In the genomic region with DNA sequence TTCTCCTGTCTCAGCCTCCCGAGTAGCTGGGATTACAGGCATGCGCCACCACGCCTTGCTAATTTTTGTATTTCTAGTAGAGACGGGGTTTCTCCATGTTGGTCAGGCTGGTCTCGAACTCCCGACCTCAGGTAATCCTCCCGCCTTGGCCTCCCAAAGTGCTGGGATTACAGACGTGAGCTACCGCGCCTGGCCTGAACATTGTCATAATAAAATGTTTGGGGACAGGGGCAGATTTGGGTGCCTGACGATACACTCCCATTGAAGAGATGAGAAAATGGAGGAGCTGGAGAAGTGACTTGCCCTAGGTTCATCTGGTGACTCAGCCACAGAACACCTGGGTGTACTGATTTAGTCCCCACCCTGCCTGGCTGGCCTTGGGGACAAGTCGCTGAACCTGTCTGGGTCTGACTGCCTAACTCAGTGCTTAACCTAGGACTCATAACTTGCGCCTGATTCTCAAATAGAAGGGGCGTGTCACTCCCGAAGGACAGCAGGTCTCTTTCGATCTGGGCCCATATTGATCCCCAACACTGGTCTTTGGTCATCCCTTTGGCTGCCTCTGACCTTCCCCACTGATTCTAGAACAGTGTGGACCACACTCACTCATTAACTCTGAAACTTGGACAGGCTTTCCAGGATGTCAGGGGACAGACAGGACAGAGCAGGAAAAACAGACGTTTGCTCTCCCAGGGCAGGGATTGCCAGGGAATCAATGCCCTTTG, we compare ENCODE assay signal across 10 cellular contexts. TPM values are rescaled to one million over a fixed set of nuclear protein-coding genes. Genes with fewer than 3 reads are reported as not detected.
DNase-seq lines count a peak whose midpoint lies in the region; ATAC-seq lines count a peak whose summit lies in the region.
"Had no signal": no experiment of that assay in that cellular context is flagged by ENCODE, and none has a peak within 500 bp of the region (broad histone marks: within the 10 kb centered on the region; RNA-seq: fewer than 3 reads in every experiment).

No MANE protein-coding gene starts in this region.

- H3K9ac ChIP-seq in iPS-20b (ENCODE audit: low read depth, low read length) = peak overlapping the region; percentile 87; the same call in 1 of the 2 replicates

- peak overlapping the region; percentile 96 to 99 for H3K4me3 Mint-ChIP-seq in activated T-cell treated with anti-CD3 and anti-CD28 coated beads, Interleukin-2, amount 50 U/mL, for 72 hours
- peak overlapping the region; percentile 91 for H3K4me3 Mint-ChIP-seq in stimulated activated memory B cell treated with anti-CD40 and anti-IgM and Interleukin-4, amounts not matched to agents 10 μg/mL and 1 μg/mL and 100 μg/mL, for 72 hours

- peaks cover 35% of the 10 kb centered on the region for H3K4me1 Mint-ChIP-seq in activated T-cell treated with anti-CD3 and anti-CD28 coated beads, Interleukin-2, amount 50 U/mL, for 72 hours (ENCODE audit: low read depth)
- peaks cover 21% of the 10 kb centered on the region for H3K4me1 Mint-ChIP-seq in stimulated activated memory B cell treated with anti-CD40 and anti-IgM and Interleukin-4, amounts not matched to agents 10 μg/mL and 1 μg/mL and 100 μg/mL, for 72 hours

- H3K9me3 ChIP-seq in iPS-20b (ENCODE audit: insufficient read depth, low read depth, low read length) = no peaks in the 10 kb centered on the region

- H3K9me3 Mint-ChIP-seq in activated T-cell treated with anti-CD3 and anti-CD28 coated beads, Interleukin-2, amount 50 U/mL, for 72 hours = no peaks in the 10 kb centered on the region
- H3K9me3 Mint-ChIP-seq in stimulated activated memory B cell treated with anti-CD40 and anti-IgM and Interleukin-4, amounts not matched to agents 10 μg/mL and 1 μg/mL and 100 μg/mL, for 72 hours = no peaks in the 10 kb centered on the region

- peaks cover 0 to 3% of the 10 kb centered on the region in 2 donors for H3K36me3 Mint-ChIP-seq in activated T-cell treated with anti-CD3 and anti-CD28 coated beads, Interleukin-2, amount 50 U/mL, for 72 hours (ENCODE audit: insufficient read depth in 2 of 2)
- H3K36me3 Mint-ChIP-seq in stimulated activated memory B cell treated with anti-CD40 and anti-IgM and Interleukin-4, amounts not matched to agents 10 μg/mL and 1 μg/mL and 100 μg/mL, for 72 hours = no peaks in the 10 kb centered on the region

- H3K27me3 Mint-ChIP-seq in activated T-cell treated with anti-CD3 and anti-CD28 coated beads, Interleukin-2, amount 50 U/mL, for 72 hours (ENCODE audit: low read depth) = no peaks in the 10 kb centered on the region
- H3K27me3 Mint-ChIP-seq in stimulated activated memory B cell treated with anti-CD40 and anti-IgM and Interleukin-4, amounts not matched to agents 10 μg/mL and 1 μg/mL and 100 μg/mL, for 72 hours = peaks cover 51% of the 10 kb centered on the region

- no peaks in the 10 kb centered on the region for H3K36me3 ChIP-seq in iPS-20b (ENCODE audit: insufficient read depth, low read depth, low read length)

- no peaks in the 10 kb centered on the region for H3K27me3 ChIP-seq in iPS-20b (ENCODE audit: insufficient read depth, low read length)

- peak overlapping the region; percentile 91 for H3K27ac Mint-ChIP-seq in activated T-cell treated with anti-CD3 and anti-CD28 coated beads, Interleukin-2, amount 50 U/mL, for 72 hours
- H3K27ac Mint-ChIP-seq in stimulated activated memory B cell treated with anti-CD40 and anti-IgM and Interleukin-4, amounts not matched to agents 10 μg/mL and 1 μg/mL and 100 μg/mL, for 72 hours = peak overlapping the region; percentile 87

- no peak overlapping the region for H3K27ac ChIP-seq in iPS-20b (ENCODE audit: low read length)

- peak overlapping the region; percentile 85; the same call in 1 of the 2 replicates for H3K4me3 ChIP-seq in iPS-20b (ENCODE audit: low read length)

- H3K4me1 ChIP-seq in iPS-20b (ENCODE audit: insufficient read depth, low read length) = peaks cover 2% of the 10 kb centered on the region; the same call in 1 of the 2 replicates

- DNase-seq in SIG-M5 treated with dmso at 0.1 percent for 504 hours (lab: John Stamatoyannopoulos, UW; ENCODE audit: unreplicated experiment) (peak; percentile 34), SIG-M5 (lab: John Stamatoyannopoulos, UW) (no peak), CD1c-positive myeloid dendritic cell (ENCODE audit: extremely low spot score) (no peak), ecto neural progenitor cell (ENCODE audit: low spot score) (no peak), pons (ENCODE audit: low spot score) (no peak)
- peak in 1 of 2 donors; percentile 6 for DNase-seq in activated T-cell treated with anti-CD3 and anti-CD28 coated beads, Interleukin-2, amount 50 U/mL, for 72 hours
- DNase-seq: activated CD4-positive, alpha-beta T cell treated with anti-CD3 and anti-CD28 coated beads, Interleukin-2, amount 50 U/mL, for 1 hour had no signal

- ATAC-seq in activated T-cell treated with anti-CD3 and anti-CD28 coated beads, Interleukin-2, amount 50 U/mL, for 72 hours (replicated peaks in 1 of 2) = no peak
- no peak for ATAC-seq in stimulated activated memory B cell treated with anti-CD40 and anti-IgM and Interleukin-4, amounts not matched to agents 10 μg/mL and 1 μg/mL and 100 μg/mL, for 72 hours

RNA-seq across cellular contexts. Expression of gene BICRA, which starts 7.6 kb away (rescaled TPM):
- total RNA-seq in activated T-cell treated with anti-CD3 and anti-CD28 coated beads, Interleukin-2, amount 50 U/mL, for 72 hours = 10 to 100 TPM; 17.0 to 17.9 TPM

RNA-seq across cellular contexts. Expression of gene ZNF541, which starts 28.4 kb away (rescaled TPM):
- total RNA-seq in activated T-cell treated with anti-CD3 and anti-CD28 coated beads, Interleukin-2, amount 50 U/mL, for 72 hours = under 1 TPM; 0.69 to 0.96 TPM
- total RNA-seq: renal cortical epithelial cell had no signal
